ENCODE assay signal across 1 cellular context in the genomic region with DNA sequence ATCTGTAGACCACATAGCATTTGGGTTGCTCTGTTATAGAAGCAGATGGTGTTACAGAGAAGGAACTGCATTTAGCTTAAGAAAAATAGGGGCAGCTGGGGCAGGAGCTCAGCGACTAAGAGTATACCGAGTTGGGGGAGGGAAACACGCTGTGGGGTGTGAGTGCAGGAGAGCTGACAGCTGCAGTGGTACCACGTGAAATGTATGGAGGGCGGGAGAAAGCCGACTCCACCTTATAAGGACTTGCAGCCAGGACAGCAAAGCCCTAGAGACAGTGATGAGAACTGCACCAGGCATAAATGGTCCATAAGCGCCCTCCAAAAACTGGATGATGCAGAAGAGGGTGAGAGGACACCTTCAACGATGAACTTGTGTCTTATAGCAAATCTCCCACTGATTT.
TF ChIP-seq lines count a peak whose summit lies in the region.

No MANE protein-coding gene starts in this region.

TF ChIP-seq in GM23338, 12 proteins besides CTCF, POLR2A, EP300 and RAD21 (continued from another document):
- TF ChIP-seq, protein P1, sequence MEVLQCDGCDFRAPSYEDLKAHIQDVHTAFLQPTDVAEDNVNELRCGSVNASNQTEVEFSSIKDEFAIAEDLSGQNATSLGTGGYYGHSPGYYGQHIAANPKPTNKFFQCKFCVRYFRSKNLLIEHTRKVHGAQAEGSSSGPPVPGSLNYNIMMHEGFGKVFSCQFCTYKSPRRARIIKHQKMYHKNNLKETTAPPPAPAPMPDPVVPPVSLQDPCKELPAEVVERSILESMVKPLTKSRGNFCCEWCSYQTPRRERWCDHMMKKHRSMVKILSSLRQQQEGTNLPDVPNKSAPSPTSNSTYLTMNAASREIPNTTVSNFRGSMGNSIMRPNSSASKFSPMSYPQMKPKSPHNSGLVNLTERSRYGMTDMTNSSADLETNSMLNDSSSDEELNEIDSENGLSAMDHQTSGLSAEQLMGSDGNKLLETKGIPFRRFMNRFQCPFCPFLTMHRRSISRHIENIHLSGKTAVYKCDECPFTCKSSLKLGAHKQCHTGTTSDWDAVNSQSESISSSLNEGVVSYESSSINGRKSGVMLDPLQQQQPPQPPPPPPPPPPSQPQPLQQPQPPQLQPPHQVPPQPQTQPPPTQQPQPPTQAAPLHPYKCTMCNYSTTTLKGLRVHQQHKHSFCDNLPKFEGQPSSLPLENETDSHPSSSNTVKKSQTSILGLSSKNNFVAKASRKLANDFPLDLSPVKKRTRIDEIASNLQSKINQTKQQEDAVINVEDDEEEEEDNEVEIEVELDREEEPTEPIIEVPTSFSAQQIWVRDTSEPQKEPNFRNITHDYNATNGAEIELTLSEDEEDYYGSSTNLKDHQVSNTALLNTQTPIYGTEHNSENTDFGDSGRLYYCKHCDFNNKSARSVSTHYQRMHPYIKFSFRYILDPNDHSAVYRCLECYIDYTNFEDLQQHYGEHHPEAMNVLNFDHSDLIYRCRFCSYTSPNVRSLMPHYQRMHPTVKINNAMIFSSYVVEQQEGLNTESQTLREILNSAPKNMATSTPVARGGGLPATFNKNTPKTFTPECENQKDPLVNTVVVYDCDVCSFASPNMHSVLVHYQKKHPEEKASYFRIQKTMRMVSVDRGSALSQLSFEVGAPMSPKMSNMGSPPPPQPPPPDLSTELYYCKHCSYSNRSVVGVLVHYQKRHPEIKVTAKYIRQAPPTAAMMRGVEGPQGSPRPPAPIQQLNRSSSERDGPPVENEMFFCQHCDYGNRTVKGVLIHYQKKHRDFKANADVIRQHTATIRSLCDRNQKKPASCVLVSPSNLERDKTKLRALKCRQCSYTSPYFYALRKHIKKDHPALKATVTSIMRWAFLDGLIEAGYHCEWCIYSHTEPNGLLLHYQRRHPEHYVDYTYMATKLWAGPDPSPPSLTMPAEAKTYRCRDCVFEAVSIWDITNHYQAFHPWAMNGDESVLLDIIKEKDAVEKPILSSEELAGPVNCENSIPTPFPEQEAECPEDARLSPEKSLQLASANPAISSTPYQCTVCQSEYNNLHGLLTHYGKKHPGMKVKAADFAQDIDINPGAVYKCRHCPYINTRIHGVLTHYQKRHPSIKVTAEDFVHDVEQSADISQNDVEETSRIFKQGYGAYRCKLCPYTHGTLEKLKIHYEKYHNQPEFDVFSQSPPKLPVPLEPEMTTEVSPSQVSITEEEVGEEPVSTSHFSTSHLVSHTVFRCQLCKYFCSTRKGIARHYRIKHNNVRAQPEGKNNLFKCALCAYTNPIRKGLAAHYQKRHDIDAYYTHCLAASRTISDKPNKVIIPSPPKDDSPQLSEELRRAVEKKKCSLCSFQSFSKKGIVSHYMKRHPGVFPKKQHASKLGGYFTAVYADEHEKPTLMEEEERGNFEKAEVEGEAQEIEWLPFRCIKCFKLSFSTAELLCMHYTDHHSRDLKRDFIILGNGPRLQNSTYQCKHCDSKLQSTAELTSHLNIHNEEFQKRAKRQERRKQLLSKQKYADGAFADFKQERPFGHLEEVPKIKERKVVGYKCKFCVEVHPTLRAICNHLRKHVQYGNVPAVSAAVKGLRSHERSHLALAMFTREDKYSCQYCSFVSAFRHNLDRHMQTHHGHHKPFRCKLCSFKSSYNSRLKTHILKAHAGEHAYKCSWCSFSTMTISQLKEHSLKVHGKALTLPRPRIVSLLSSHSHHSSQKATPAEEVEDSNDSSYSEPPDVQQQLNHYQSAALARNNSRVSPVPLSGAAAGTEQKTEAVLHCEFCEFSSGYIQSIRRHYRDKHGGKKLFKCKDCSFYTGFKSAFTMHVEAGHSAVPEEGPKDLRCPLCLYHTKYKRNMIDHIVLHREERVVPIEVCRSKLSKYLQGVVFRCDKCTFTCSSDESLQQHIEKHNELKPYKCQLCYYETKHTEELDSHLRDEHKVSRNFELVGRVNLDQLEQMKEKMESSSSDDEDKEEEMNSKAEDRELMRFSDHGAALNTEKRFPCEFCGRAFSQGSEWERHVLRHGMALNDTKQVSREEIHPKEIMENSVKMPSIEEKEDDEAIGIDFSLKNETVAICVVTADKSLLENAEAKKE (CRISPR knock-in tag; IDR thresholded peaks at IDR 0.05): no peak
- TF ChIP-seq CREB1 (CRISPR knock-in tag; IDR thresholded peaks at IDR 0.05; ENCODE audit: low read depth) (no peak), JUNB (IDR thresholded peaks at IDR 0.05; ENCODE audit: unreplicated experiment) (no peak), POLR2AphosphoS5 (IDR thresholded peaks at IDR 0.05; ENCODE audit: low read depth) (no peak), EZH2phosphoT487 (IDR thresholded peaks at IDR 0.05; ENCODE audit: unreplicated experiment) (no peak), NANOG (IDR thresholded peaks at IDR 0.05; ENCODE audit: borderline replicate concordance) (no peak), STAT1 (IDR thresholded peaks at IDR 0.05; ENCODE audit: unreplicated experiment) (no peak), ZNF114 (CRISPR knock-in tag; IDR thresholded peaks at IDR 0.05) (no peak)
- TF ChIP-seq, protein P2, sequence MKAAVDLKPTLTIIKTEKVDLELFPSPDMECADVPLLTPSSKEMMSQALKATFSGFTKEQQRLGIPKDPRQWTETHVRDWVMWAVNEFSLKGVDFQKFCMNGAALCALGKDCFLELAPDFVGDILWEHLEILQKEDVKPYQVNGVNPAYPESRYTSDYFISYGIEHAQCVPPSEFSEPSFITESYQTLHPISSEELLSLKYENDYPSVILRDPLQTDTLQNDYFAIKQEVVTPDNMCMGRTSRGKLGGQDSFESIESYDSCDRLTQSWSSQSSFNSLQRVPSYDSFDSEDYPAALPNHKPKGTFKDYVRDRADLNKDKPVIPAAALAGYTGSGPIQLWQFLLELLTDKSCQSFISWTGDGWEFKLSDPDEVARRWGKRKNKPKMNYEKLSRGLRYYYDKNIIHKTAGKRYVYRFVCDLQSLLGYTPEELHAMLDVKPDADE (IDR thresholded peaks at IDR 0.05): no peak
- TF ChIP-seq, protein P3, sequence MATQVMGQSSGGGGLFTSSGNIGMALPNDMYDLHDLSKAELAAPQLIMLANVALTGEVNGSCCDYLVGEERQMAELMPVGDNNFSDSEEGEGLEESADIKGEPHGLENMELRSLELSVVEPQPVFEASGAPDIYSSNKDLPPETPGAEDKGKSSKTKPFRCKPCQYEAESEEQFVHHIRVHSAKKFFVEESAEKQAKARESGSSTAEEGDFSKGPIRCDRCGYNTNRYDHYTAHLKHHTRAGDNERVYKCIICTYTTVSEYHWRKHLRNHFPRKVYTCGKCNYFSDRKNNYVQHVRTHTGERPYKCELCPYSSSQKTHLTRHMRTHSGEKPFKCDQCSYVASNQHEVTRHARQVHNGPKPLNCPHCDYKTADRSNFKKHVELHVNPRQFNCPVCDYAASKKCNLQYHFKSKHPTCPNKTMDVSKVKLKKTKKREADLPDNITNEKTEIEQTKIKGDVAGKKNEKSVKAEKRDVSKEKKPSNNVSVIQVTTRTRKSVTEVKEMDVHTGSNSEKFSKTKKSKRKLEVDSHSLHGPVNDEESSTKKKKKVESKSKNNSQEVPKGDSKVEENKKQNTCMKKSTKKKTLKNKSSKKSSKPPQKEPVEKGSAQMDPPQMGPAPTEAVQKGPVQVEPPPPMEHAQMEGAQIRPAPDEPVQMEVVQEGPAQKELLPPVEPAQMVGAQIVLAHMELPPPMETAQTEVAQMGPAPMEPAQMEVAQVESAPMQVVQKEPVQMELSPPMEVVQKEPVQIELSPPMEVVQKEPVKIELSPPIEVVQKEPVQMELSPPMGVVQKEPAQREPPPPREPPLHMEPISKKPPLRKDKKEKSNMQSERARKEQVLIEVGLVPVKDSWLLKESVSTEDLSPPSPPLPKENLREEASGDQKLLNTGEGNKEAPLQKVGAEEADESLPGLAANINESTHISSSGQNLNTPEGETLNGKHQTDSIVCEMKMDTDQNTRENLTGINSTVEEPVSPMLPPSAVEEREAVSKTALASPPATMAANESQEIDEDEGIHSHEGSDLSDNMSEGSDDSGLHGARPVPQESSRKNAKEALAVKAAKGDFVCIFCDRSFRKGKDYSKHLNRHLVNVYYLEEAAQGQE (IDR thresholded peaks at IDR 0.05; ENCODE audit: unreplicated experiment): no peak
